In genomic region chr17:27657620-27658019, GRCh38 we compare ENCODE assay signal across 15 cellular contexts. TPM values are rescaled to one million over a fixed set of nuclear protein-coding genes. Genes with fewer than 3 reads are reported as not detected.
A peak's percentile ranks its signal among the peaks of the same experiment; 100 is the strongest.
DNase-seq lines count a peak whose midpoint lies in the region; TF ChIP-seq lines count a peak whose summit lies in the region.
"Had no signal": no experiment of that assay in that cellular context is flagged by ENCODE, and none has a peak within 500 bp of the region (broad histone marks: within the 10 kb centered on the region; RNA-seq: fewer than 3 reads in every experiment).

No MANE protein-coding gene starts in this region.

- CTCF ChIA-PET in activated CD4-positive, alpha-beta T cell treated with anti-CD3 and anti-CD28 coated beads, Interleukin-2, amount 10 ng/mL, durations not matched to agents 7 days and 5 days (lab: Charles Lee), result interaction anchor here (0.9 to 2.4 kb wide), 2 partner anchors 16 to 222 kb away, joined by 3 to 6 read pairs; no protein-coding TSS in a partner anchor

- H3K9me3 Mint-ChIP-seq in activated CD4-positive, alpha-beta T cell treated with anti-CD3 and anti-CD28 coated beads, Interleukin-2, amount 10 ng/mL, durations not matched to agents 7 days and 5 days, result no peaks in the 10 kb centered on the region
- no peaks in the 10 kb centered on the region for H3K9me3 Mint-ChIP-seq in endothelial cell (ENCODE audit: unreplicated experiment)
- H3K9me3 Mint-ChIP-seq: central memory CD8-positive, alpha-beta T cell; stimulated activated naive B cell treated with anti-CD40 and anti-IgM and Interleukin-4, amounts not matched to agents 10 μg/mL and 1 μg/mL and 100 μg/mL, for 72 hours had no signal

- H3K27ac Mint-ChIP-seq in activated CD4-positive, alpha-beta T cell treated with anti-CD3 and anti-CD28 coated beads, Interleukin-2, amount 10 ng/mL, durations not matched to agents 7 days and 5 days, result no peak overlapping the region
- H3K27ac Mint-ChIP-seq in endothelial cell (ENCODE audit: unreplicated experiment), result no peak overlapping the region
- H3K27ac Mint-ChIP-seq: stimulated activated naive B cell treated with anti-CD40 and anti-IgM and Interleukin-4, amounts not matched to agents 10 μg/mL and 1 μg/mL and 100 μg/mL, for 72 hours had no signal

- H3K4me3 Mint-ChIP-seq in activated CD4-positive, alpha-beta T cell treated with anti-CD3 and anti-CD28 coated beads, Interleukin-2, amount 10 ng/mL, durations not matched to agents 7 days and 5 days, result no peak overlapping the region
- H3K4me3 Mint-ChIP-seq in endothelial cell (ENCODE audit: unreplicated experiment), result no peak overlapping the region
- H3K4me3 Mint-ChIP-seq: central memory CD8-positive, alpha-beta T cell; stimulated activated naive B cell treated with anti-CD40 and anti-IgM and Interleukin-4, amounts not matched to agents 10 μg/mL and 1 μg/mL and 100 μg/mL, for 72 hours had no signal

- peaks cover 5% of the 10 kb centered on the region for H3K4me1 Mint-ChIP-seq in activated CD4-positive, alpha-beta T cell treated with anti-CD3 and anti-CD28 coated beads, Interleukin-2, amount 10 ng/mL, durations not matched to agents 7 days and 5 days
- H3K4me1 Mint-ChIP-seq in endothelial cell (ENCODE audit: unreplicated experiment), result peaks cover 5% of the 10 kb centered on the region

- no peak for TF ChIP-seq CTCF in endothelial cell (IDR thresholded peaks at IDR 0.05; ENCODE audit: unreplicated experiment)

- no peaks in the 10 kb centered on the region for H3K36me3 Mint-ChIP-seq in activated CD4-positive, alpha-beta T cell treated with anti-CD3 and anti-CD28 coated beads, Interleukin-2, amount 10 ng/mL, durations not matched to agents 7 days and 5 days (ENCODE audit: low read depth)
- H3K36me3 Mint-ChIP-seq in endothelial cell (ENCODE audit: low read depth, unreplicated experiment), result no peaks in the 10 kb centered on the region
- H3K36me3 Mint-ChIP-seq: stimulated activated naive B cell treated with anti-CD40 and anti-IgM and Interleukin-4, amounts not matched to agents 10 μg/mL and 1 μg/mL and 100 μg/mL, for 72 hours had no signal

- DNase-seq in activated CD4-positive, alpha-beta T cell treated with anti-CD3 and anti-CD28 coated beads, Interleukin-2, amount 10 ng/mL, durations not matched to agents 7 days and 5 days, result peak; percentile 21
- no peak for DNase-seq in activated CD4-positive, alpha-beta T cell treated with anti-CD3 and anti-CD28 coated beads for 1 hour
- DNase-seq in RKO (ENCODE audit: low spot score), result peak; percentile 26
- peak; percentile 50 for DNase-seq in endothelial cell (ENCODE audit: low spot score)
- peak; percentile 50 for DNase-seq in posterior vena cava (ENCODE audit: low spot score)
- no peak for DNase-seq in hypothalamus (lab: John Stamatoyannopoulos, UW)
- DNase-seq in EL, result no peak
- DNase-seq in DMS79 (lab: John Stamatoyannopoulos, UW), result no peak
- DNase-seq: activated gamma-delta T cell; DMS79 treated with DMSO at 0.1 percent for 48 hours; esophagus squamous epithelium; H7; stimulated activated CD4-positive, alpha-beta T cell treated with anti-CD3 and anti-CD28 coated beads, Interleukin-4, amount 100 ng/mL, for 24 hours; stimulated activated naive B cell treated with anti-CD40 and anti-IgM and Interleukin-4, amounts not matched to agents 10 μg/mL and 1 μg/mL and 100 μg/mL, for 72 hours had no signal

- POLR2A ChIA-PET in activated CD4-positive, alpha-beta T cell treated with anti-CD3 and anti-CD28 coated beads, Interleukin-2, amount 10 ng/mL, durations not matched to agents 7 days and 5 days (lab: Charles Lee), result no interaction called here

- intact Hi-C loops in posterior vena cava (cut with DNase I), result loop anchor here in 1 of 2 donors (5.0 to 10.0 kb wide), 2 partner anchors 95 to 217 kb away; no protein-coding TSS in a partner anchor

- no peaks in the 10 kb centered on the region for H3K27me3 Mint-ChIP-seq in activated CD4-positive, alpha-beta T cell treated with anti-CD3 and anti-CD28 coated beads, Interleukin-2, amount 10 ng/mL, durations not matched to agents 7 days and 5 days
- peaks cover 17% of the 10 kb centered on the region for H3K27me3 Mint-ChIP-seq in endothelial cell (ENCODE audit: unreplicated experiment)
- H3K27me3 Mint-ChIP-seq: central memory CD8-positive, alpha-beta T cell had no signal

RNA-seq across cellular contexts. Expression of gene LGALS9, which starts 26.6 kb away (rescaled TPM):
- 100 to 1,000 TPM; 223 to 233 TPM for total RNA-seq in activated CD4-positive, alpha-beta T cell treated with anti-CD3 and anti-CD28 coated beads, Interleukin-2, amount 10 ng/mL, durations not matched to agents 7 days and 5 days
- total RNA-seq in endothelial cell (ENCODE audit: unreplicated experiment), result 5.8 TPM
- total RNA-seq in posterior vena cava, result 10 to 100 TPM; 53.9 to 56.9 TPM

Comparison
In these comparisons a context has a peak if more than half of its experiments do, and no peak if none do; other contexts are left out.
1. DNase-seq: peak in activated CD4-positive, alpha-beta T cell treated with anti-CD3 and anti-CD28 coated beads, Interleukin-2, amount 10 ng/mL, durations not matched to agents 7 days and 5 days (single experiment), RKO (single experiment), endothelial cell (single experiment) and posterior vena cava (single experiment); none in activated CD4-positive, alpha-beta T cell treated with anti-CD3 and anti-CD28 coated beads for 1 hour (single experiment), hypothalamus (0 of 51), EL (single experiment) and DMS79 (single experiment).